ENCODE assay signal across 28 cellular contexts in genomic region chr1:67097305-67097704, GRCh38. TPM values are rescaled to one million over a fixed set of nuclear protein-coding genes. Genes with fewer than 3 reads are reported as not detected.
DNase-seq lines count a peak whose midpoint lies in the region; ATAC-seq and TF ChIP-seq lines count a peak whose summit lies in the region.
"Had no signal": no experiment of that assay in that cellular context is flagged by ENCODE, and none has a peak within 500 bp of the region (broad histone marks: within the 10 kb centered on the region; RNA-seq: fewer than 3 reads in every experiment).

No MANE protein-coding gene starts in this region.

- H3K4me1 ChIP-seq in endodermal cell (ENCODE audit: control insufficient read depth, insufficient read depth, low read length) = no peaks in the 10 kb centered on the region
- H3K4me1 ChIP-seq: BE2C, heart left ventricle, left lung, upper lobe of left lung had no signal

- no peak overlapping the region for H3K27ac Mint-ChIP-seq in endodermal cell
- H3K27ac Mint-ChIP-seq: activated CD8-positive, alpha-beta T cell treated with anti-CD3 and anti-CD28 coated beads, Interleukin-2, amount 10 ng/mL, durations not matched to agents 7 days and 5 days had no signal

- no peaks in the 10 kb centered on the region for H3K9me3 Mint-ChIP-seq in endodermal cell

- H3K9ac ChIP-seq in endodermal cell (ENCODE audit: extremely low read depth, low read length, poor library complexity, severe bottlenecking) = no peak overlapping the region

- TF ChIP-seq EP300 in Ishikawa (IDR thresholded peaks at IDR 0.05; ENCODE audit: borderline replicate concordance) = no peak

- no peak for TF ChIP-seq RAD21 in Ishikawa (IDR thresholded peaks at IDR 0.05; ENCODE audit: low read depth)

- no peaks in the 10 kb centered on the region for H3K36me3 Mint-ChIP-seq in endodermal cell (ENCODE audit: low read depth)

- H3K27me3 Mint-ChIP-seq in endodermal cell (ENCODE audit: insufficient read depth) = no peaks in the 10 kb centered on the region

- no peak for ATAC-seq in GM19467 (IDR thresholded peaks at IDR 0.05; ENCODE audit: unreplicated experiment)
- ATAC-seq: activated CD4-positive, CD25-positive, alpha-beta regulatory T cell treated with anti-CD3 and anti-CD28 coated beads, Interleukin-2, amount 50 U/mL, for 24 hours; activated CD8-positive, alpha-beta T cell treated with anti-CD3 and anti-CD28 coated beads, Interleukin-2, amount 10 ng/mL, durations not matched to agents 7 days and 5 days; GM12878; heart left ventricle; left lung; sciatic nerve had no signal

- no peaks in the 10 kb centered on the region for H3K9me3 ChIP-seq in endodermal cell (ENCODE audit: control insufficient read depth, low read length)
- H3K9me3 ChIP-seq: BE2C, heart left ventricle, left lung, upper lobe of left lung had no signal

- no peaks in the 10 kb centered on the region for H3K27me3 ChIP-seq in endodermal cell (ENCODE audit: control insufficient read depth, insufficient read depth, low read length, poor library complexity, severe bottlenecking)
- H3K27me3 ChIP-seq: BE2C, left lung, upper lobe of left lung had no signal

- H3K27ac ChIP-seq in endodermal cell (ENCODE audit: low read depth, low read length) (peak overlapping the region; percentile 25), coronary artery (no peak overlapping the region)
- H3K27ac ChIP-seq: heart left ventricle, left lung, upper lobe of left lung had no signal

- no peak overlapping the region for H3K4me3 Mint-ChIP-seq in endodermal cell
- H3K4me3 Mint-ChIP-seq: activated CD8-positive, alpha-beta T cell treated with anti-CD3 and anti-CD28 coated beads, Interleukin-2, amount 10 ng/mL, durations not matched to agents 7 days and 5 days had no signal

- H3K4me3 ChIP-seq in endodermal cell (ENCODE audit: low read length) (no peak overlapping the region), coronary artery (no peak overlapping the region)
- H3K4me3 ChIP-seq: GM12878, heart left ventricle, left lung, upper lobe of left lung had no signal

- DNase-seq in ELF-1 (ENCODE audit: low read depth, low spot score) (peak; percentile 54), endodermal cell (peak; percentile 65), myocyte (ENCODE audit: low read depth) (peak; percentile 36), D341Med (ENCODE audit: low spot score) (no peak), NCI-H446 treated with DMSO at 0.1 percent for 48 hours (lab: John Stamatoyannopoulos, UW) (no peak), coronary artery (ENCODE audit: low spot score) (no peak)
- DNase-seq: activated CD8-positive, alpha-beta T cell treated with anti-CD3 and anti-CD28 coated beads, Interleukin-2, amount 10 ng/mL, durations not matched to agents 7 days and 5 days; activated gamma-delta T cell; activated T-cell treated with anti-CD3 and anti-CD28 coated beads for 4 hours; BE2C; DND-41; heart left ventricle; left lung; NCI-H1092; NCI-H187 treated with DMSO at 0.1 percent for 48 hours; NCI-H345; NCI-H774; upper lobe of left lung had no signal

- peaks cover 5% of the 10 kb centered on the region for H3K4me1 Mint-ChIP-seq in endodermal cell

- TF ChIP-seq CTCF in endodermal cell (conservative IDR thresholded peaks at IDR 0.05) (no peak), coronary artery (IDR thresholded peaks at IDR 0.05) (no peak)

- no peaks in the 10 kb centered on the region for H3K36me3 ChIP-seq in endodermal cell (ENCODE audit: control insufficient read depth, insufficient read depth, low read length)
- H3K36me3 ChIP-seq: BE2C, heart left ventricle, left lung, upper lobe of left lung had no signal

TF ChIP-seq in Ishikawa, 13 proteins besides CTCF, POLR2A, EP300 and RAD21:
- TF ChIP-seq TEAD4 (IDR thresholded peaks at IDR 0.05) (peak; percentile 76), TAF1 (IDR thresholded peaks at IDR 0.05; ENCODE audit: low read depth) (no peak)

RNA-seq across cellular contexts. Expression of gene C1orf141, which starts 37.5 kb away (rescaled TPM):
- total RNA-seq in endodermal cell (not detected), myocyte (not detected in 2 replicates)
- not detected for polyA plus RNA-seq in endodermal cell (2013, experiment 1 of 2)
- polyA plus RNA-seq in endodermal cell (2013, experiment 2 of 2) = not detected
- not detected for polyA plus RNA-seq in myocyte (2012)
- total RNA-seq: activated CD8-positive, alpha-beta T cell treated with anti-CD3 and anti-CD28 coated beads, Interleukin-2, amount 10 ng/mL, durations not matched to agents 7 days and 5 days; cerebellum; epithelial cell of proximal tubule; fibroblast of villous mesenchyme; GM12878; H4; heart left ventricle; posterior vena cava; sciatic nerve had no signal
- polyA plus RNA-seq: GM12878, heart left ventricle had no signal

RNA-seq across cellular contexts. Expression of gene SLC35D1, which starts 43.4 kb away (rescaled TPM):
- total RNA-seq in endodermal cell (1 to 10 TPM; 5.5 to 5.9 TPM), myocyte (10.1 and 11.0 TPM in 2 replicates)
- 6.4 TPM for polyA plus RNA-seq in endodermal cell (2013, experiment 1 of 2)
- 5.2 TPM for polyA plus RNA-seq in endodermal cell (2013, experiment 2 of 2)
- 4.6 TPM for polyA plus RNA-seq in myocyte (2012)

Comparison
In these comparisons a context has a peak if more than half of its experiments do, and no peak if none do; other contexts are left out.
1. DNase-seq: peak in ELF-1 (single experiment), endodermal cell (single experiment) and myocyte (single experiment); none in D341Med (single experiment), NCI-H446 treated with DMSO at 0.1 percent for 48 hours (single experiment) and coronary artery (single experiment).